1 cellular context compared by ENCODE assay signal in the genomic region with DNA sequence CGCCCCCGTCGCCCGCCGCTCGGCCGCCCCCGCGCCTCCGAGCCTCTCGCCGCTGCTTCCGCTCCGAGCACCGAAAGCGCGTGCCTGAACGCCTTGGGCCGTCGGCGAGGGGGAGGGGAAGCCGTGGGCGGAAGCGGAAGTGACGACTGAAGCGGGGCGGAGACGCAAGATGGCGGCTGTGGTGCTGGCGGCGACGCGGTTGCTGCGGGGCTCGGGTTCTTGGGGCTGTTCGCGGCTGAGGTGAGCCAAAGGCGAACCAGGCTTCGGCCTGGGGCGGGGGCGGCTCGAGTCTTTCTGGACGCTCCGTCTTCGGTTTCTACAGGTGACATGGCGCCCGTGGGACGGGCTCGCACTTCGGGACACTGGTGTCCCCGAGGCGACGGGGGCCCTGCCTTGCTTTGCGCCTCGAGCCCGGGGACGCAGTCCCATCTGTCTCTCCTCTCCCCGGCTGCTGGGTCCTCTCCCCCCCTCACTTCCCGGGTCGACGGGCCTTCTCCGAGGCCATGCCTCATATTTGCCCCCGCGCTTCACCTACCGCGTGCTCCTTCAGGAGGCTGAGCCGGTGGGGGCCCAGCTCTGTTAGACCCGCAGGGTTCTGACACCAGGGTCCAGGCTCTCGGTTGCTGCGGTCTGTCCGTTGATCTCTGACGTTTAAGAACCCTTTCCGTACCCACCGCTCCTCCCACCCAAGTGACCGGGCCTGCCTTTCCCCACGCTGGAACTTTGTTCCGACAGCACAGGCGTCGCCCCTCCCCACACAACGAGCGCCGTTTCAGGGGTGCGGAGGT.
TF ChIP-seq lines count a peak whose summit lies in the region.

A gene with protein sequence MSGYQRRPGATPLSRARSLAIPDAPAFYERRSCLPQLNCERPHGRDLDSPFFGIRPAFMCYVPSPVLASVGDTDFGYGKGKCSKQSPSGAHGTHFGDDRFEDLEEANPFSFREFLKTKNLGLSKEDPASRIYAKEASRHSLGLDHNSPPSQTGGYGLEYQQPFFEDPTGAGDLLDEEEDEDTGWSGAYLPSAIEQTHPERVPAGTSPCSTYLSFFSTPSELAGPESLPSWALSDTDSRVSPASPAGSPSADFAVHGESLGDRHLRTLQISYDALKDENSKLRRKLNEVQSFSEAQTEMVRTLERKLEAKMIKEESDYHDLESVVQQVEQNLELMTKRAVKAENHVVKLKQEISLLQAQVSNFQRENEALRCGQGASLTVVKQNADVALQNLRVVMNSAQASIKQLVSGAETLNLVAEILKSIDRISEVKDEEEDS (minus strand): TSS at position 115 of the 788 bp plus-strand sequence. CDS start 217 bp downstream, outside the sequence.
A gene with protein sequence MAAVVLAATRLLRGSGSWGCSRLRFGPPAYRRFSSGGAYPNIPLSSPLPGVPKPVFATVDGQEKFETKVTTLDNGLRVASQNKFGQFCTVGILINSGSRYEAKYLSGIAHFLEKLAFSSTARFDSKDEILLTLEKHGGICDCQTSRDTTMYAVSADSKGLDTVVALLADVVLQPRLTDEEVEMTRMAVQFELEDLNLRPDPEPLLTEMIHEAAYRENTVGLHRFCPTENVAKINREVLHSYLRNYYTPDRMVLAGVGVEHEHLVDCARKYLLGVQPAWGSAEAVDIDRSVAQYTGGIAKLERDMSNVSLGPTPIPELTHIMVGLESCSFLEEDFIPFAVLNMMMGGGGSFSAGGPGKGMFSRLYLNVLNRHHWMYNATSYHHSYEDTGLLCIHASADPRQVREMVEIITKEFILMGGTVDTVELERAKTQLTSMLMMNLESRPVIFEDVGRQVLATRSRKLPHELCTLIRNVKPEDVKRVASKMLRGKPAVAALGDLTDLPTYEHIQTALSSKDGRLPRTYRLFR (plus strand): TSS at position 159 of the 788 bp plus-strand sequence. CDS start 11 bp downstream, at position 170.

TF ChIP-seq in HepG2, 621 proteins besides CTCF, POLR2A, EP300 and RAD21 (continued from another document and continues in another):
- TF ChIP-seq, protein P1, sequence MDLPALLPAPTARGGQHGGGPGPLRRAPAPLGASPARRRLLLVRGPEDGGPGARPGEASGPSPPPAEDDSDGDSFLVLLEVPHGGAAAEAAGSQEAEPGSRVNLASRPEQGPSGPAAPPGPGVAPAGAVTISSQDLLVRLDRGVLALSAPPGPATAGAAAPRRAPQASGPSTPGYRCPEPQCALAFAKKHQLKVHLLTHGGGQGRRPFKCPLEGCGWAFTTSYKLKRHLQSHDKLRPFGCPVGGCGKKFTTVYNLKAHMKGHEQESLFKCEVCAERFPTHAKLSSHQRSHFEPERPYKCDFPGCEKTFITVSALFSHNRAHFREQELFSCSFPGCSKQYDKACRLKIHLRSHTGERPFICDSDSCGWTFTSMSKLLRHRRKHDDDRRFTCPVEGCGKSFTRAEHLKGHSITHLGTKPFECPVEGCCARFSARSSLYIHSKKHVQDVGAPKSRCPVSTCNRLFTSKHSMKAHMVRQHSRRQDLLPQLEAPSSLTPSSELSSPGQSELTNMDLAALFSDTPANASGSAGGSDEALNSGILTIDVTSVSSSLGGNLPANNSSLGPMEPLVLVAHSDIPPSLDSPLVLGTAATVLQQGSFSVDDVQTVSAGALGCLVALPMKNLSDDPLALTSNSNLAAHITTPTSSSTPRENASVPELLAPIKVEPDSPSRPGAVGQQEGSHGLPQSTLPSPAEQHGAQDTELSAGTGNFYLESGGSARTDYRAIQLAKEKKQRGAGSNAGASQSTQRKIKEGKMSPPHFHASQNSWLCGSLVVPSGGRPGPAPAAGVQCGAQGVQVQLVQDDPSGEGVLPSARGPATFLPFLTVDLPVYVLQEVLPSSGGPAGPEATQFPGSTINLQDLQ (CRISPR knock-in tag; IDR thresholded peaks at IDR 0.05): no peak
- TF ChIP-seq BRD4 (CRISPR knock-in tag; IDR thresholded peaks at IDR 0.05): peak; percentile 80; the same call in 1 of the 2 replicates
- TF ChIP-seq TMF1 (CRISPR knock-in tag; IDR thresholded peaks at IDR 0.05; ENCODE audit: low read depth): no peak
- TF ChIP-seq MAFF (IDR thresholded peaks at IDR 0.05; ENCODE audit: low read depth, low read length): no peak
- TF ChIP-seq, protein P2, sequence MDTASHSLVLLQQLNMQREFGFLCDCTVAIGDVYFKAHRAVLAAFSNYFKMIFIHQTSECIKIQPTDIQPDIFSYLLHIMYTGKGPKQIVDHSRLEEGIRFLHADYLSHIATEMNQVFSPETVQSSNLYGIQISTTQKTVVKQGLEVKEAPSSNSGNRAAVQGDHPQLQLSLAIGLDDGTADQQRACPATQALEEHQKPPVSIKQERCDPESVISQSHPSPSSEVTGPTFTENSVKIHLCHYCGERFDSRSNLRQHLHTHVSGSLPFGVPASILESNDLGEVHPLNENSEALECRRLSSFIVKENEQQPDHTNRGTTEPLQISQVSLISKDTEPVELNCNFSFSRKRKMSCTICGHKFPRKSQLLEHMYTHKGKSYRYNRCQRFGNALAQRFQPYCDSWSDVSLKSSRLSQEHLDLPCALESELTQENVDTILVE (CRISPR knock-in tag; IDR thresholded peaks at IDR 0.05): peak; percentile 92
- TF ChIP-seq ZSCAN12 (CRISPR knock-in tag; IDR thresholded peaks at IDR 0.05): no peak
- TF ChIP-seq ARNTL (CRISPR knock-in tag; IDR thresholded peaks at IDR 0.05): 0 out of 2 replicates have a peak, but pooled peaks have one; percentile 17
- peak; percentile 64; the same call in 1 of the 2 replicates for TF ChIP-seq RFXAP (CRISPR knock-in tag; IDR thresholded peaks at IDR 0.05; ENCODE audit: borderline replicate concordance)
- TF ChIP-seq ZNF280B (CRISPR knock-in tag; IDR thresholded peaks at IDR 0.05; ENCODE audit: borderline replicate concordance): no peak; the same call in 1 of the 2 replicates
- 0 out of 2 replicates have a peak, but pooled peaks have one; percentile 24 for TF ChIP-seq ZNF12 (CRISPR knock-in tag; IDR thresholded peaks at IDR 0.05)
- TF ChIP-seq ZNF343 (CRISPR knock-in tag; IDR thresholded peaks at IDR 0.05): 0 out of 2 replicates have a peak, but pooled peaks have one; percentile 1
- TF ChIP-seq, protein P3, sequence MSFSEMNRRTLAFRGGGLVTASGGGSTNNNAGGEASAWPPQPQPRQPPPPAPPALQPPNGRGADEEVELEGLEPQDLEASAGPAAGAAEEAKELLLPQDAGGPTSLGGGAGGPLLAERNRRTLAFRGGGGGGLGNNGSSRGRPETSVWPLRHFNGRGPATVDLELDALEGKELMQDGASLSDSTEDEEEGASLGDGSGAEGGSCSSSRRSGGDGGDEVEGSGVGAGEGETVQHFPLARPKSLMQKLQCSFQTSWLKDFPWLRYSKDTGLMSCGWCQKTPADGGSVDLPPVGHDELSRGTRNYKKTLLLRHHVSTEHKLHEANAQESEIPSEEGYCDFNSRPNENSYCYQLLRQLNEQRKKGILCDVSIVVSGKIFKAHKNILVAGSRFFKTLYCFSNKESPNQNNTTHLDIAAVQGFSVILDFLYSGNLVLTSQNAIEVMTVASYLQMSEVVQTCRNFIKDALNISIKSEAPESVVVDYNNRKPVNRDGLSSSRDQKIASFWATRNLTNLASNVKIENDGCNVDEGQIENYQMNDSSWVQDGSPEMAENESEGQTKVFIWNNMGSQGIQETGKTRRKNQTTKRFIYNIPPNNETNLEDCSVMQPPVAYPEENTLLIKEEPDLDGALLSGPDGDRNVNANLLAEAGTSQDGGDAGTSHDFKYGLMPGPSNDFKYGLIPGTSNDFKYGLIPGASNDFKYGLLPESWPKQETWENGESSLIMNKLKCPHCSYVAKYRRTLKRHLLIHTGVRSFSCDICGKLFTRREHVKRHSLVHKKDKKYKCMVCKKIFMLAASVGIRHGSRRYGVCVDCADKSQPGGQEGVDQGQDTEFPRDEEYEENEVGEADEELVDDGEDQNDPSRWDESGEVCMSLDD (CRISPR knock-in tag; IDR thresholded peaks at IDR 0.05; ENCODE audit: borderline replicate concordance): no peak
- TF ChIP-seq GABPA (IDR thresholded peaks at IDR 0.05; ENCODE audit: low read depth, low read length): peak; percentile 94
- TF ChIP-seq GABPA (CRISPR knock-in tag; IDR thresholded peaks at IDR 0.05; ENCODE audit: low read depth): peak; percentile 95
- TF ChIP-seq ESRRA (CRISPR knock-in tag; IDR thresholded peaks at IDR 0.05; ENCODE audit: low read depth): 0 out of 2 replicates have a peak, but pooled peaks have one; percentile 16
- TF ChIP-seq, protein P4, sequence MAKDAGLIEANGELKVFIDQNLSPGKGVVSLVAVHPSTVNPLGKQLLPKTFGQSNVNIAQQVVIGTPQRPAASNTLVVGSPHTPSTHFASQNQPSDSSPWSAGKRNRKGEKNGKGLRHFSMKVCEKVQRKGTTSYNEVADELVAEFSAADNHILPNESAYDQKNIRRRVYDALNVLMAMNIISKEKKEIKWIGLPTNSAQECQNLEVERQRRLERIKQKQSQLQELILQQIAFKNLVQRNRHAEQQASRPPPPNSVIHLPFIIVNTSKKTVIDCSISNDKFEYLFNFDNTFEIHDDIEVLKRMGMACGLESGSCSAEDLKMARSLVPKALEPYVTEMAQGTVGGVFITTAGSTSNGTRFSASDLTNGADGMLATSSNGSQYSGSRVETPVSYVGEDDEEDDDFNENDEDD (CRISPR knock-in tag; IDR thresholded peaks at IDR 0.05; ENCODE audit: borderline replicate concordance): peak; percentile 84
- no peak for TF ChIP-seq ELF4 (CRISPR knock-in tag; IDR thresholded peaks at IDR 0.05; ENCODE audit: borderline replicate concordance)
- TF ChIP-seq ZNF207 (IDR thresholded peaks at IDR 0.05; ENCODE audit: borderline replicate concordance): no peak
- TF ChIP-seq ZNF576 (CRISPR knock-in tag; IDR thresholded peaks at IDR 0.05): peak; percentile 48; the same call in 1 of the 2 replicates
- TF ChIP-seq ZNF460 (CRISPR knock-in tag; IDR thresholded peaks at IDR 0.05; ENCODE audit: borderline replicate concordance): no peak
- TF ChIP-seq IRX3 (CRISPR knock-in tag; IDR thresholded peaks at IDR 0.05; ENCODE audit: borderline replicate concordance, low read depth): no peak
- no peak for TF ChIP-seq ZNF674 (CRISPR knock-in tag; IDR thresholded peaks at IDR 0.05; ENCODE audit: low read depth)
- TF ChIP-seq TRIM22 (IDR thresholded peaks at IDR 0.05): no peak
- TF ChIP-seq ZNF430 (CRISPR knock-in tag; IDR thresholded peaks at IDR 0.05): no peak
- no peak for TF ChIP-seq NBN (conservative IDR thresholded peaks at IDR 0.05)
- TF ChIP-seq MED13 (CRISPR knock-in tag; IDR thresholded peaks at IDR 0.05): no peak
- TF ChIP-seq ZNF292 (CRISPR knock-in tag; IDR thresholded peaks at IDR 0.05; ENCODE audit: borderline replicate concordance, low read depth): no peak
- TF ChIP-seq TAF15 (IDR thresholded peaks at IDR 0.05; ENCODE audit: low read depth, low read length, poor library complexity, severe bottlenecking): no peak
- TF ChIP-seq, protein P5, sequence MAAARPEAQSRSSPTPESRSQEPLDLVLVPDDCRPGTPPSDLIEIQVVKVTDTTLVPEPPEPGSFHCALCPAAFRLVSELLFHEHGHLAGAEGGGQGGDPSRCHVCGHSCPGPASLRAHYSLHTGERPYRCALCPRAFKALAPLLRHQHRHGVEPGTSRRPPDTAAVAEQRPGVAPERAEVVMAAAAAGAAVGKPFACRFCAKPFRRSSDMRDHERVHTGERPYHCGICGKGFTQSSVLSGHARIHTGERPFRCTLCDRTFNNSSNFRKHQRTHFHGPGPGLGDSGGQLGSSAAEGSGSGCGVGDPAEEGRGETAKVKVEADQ (CRISPR knock-in tag; IDR thresholded peaks at IDR 0.05; ENCODE audit: borderline replicate concordance): peak; percentile 88
- TF ChIP-seq, protein P6, sequence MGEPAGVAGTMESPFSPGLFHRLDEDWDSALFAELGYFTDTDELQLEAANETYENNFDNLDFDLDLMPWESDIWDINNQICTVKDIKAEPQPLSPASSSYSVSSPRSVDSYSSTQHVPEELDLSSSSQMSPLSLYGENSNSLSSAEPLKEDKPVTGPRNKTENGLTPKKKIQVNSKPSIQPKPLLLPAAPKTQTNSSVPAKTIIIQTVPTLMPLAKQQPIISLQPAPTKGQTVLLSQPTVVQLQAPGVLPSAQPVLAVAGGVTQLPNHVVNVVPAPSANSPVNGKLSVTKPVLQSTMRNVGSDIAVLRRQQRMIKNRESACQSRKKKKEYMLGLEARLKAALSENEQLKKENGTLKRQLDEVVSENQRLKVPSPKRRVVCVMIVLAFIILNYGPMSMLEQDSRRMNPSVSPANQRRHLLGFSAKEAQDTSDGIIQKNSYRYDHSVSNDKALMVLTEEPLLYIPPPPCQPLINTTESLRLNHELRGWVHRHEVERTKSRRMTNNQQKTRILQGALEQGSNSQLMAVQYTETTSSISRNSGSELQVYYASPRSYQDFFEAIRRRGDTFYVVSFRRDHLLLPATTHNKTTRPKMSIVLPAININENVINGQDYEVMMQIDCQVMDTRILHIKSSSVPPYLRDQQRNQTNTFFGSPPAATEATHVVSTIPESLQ (CRISPR knock-in tag; conservative IDR thresholded peaks at IDR 0.05): no peak
- TF ChIP-seq RBM39 (IDR thresholded peaks at IDR 0.05; ENCODE audit: low read depth, low read length, poor library complexity, severe bottlenecking): peak; percentile 48
- TF ChIP-seq KAT8 (CRISPR knock-in tag; IDR thresholded peaks at IDR 0.05): peak; percentile 91
- TF ChIP-seq TERF1 (CRISPR knock-in tag; IDR thresholded peaks at IDR 0.05): no peak
- TF ChIP-seq PAX8 (CRISPR knock-in tag; IDR thresholded peaks at IDR 0.05; ENCODE audit: borderline replicate concordance): no peak
